ENCODE assay signal across 8 cellular contexts in the genomic region with DNA sequence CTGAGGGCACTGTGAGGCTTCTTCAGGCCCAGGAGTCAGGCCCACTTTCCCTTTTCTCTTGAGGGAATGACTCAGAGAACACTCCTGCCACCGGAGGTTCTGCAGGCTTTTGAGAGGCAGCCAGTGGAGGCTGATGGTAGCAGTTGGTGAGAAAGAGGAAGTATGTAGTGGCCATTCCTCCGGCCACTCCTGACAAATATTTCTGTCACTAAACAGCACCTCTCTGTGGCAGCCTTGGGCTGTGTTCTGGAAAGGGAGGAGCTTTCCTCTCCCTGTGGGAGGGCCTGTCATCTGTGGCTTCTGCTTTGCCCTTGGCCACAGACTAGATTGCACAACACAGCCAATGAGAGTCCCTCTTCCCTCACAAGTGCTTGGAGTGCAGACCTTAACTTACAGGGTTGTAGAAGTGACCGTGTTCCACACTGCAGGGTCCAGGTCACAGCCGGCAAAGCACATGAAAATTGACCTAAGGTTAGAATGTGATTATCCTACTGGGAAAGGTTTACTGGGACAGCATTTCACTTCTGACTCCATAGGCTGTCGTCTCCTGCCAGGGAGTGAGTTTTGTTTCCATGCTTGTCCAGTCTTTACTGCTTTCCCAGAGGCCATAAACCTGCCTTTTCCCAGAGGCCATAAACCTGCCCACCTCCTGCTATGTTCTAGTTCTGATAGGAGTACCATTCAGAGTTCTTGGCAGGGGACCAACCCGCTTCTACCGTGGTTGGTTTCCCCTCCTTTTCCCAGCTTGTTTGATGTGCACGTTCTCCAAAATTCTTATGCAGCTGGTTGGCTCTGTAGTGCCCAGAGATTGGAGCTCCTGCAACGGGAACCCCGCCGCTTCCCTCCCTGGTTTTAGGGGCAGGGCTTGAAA. TPM values are rescaled to one million over a fixed set of nuclear protein-coding genes. Genes with fewer than 3 reads are reported as not detected.
A peak's percentile ranks its signal among the peaks of the same experiment; 100 is the strongest.
DNase-seq lines count a peak whose midpoint lies in the region; ATAC-seq lines count a peak whose summit lies in the region.

No MANE protein-coding gene starts in this region.

- DNase-seq in Daoy (ENCODE audit: low read depth) (peak; percentile 85), OCI-M2 (lab: John Stamatoyannopoulos, UW; ENCODE audit: unreplicated experiment) (peak; percentile 61), amniotic epithelial cell (ENCODE audit: low read depth) (peak; percentile 89), cardiac septum (ENCODE audit: low spot score) (peak; percentile 93), pons (ENCODE audit: low spot score) (peak; percentile 99), T-helper 9 cell (no peak)

- ATAC-seq in GM19463 (IDR thresholded peaks at IDR 0.05; ENCODE audit: unreplicated experiment) (peak; percentile 92), HG03460 (IDR thresholded peaks at IDR 0.05; ENCODE audit: unreplicated experiment) (peak; percentile 91)

- intact Hi-C loops in cardiac septum (cut with DNase I), result loop anchor here (2.0 kb wide), 1 partner anchor 47 kb away; no protein-coding TSS in a partner anchor

RNA-seq across cellular contexts. Expression of a gene that starts 33.3 kb away (rescaled TPM):
- 11.4 and 12.5 TPM in 2 replicates for total RNA-seq in Daoy (2014; rRNA removed; shearing (Covaris generic))
- total RNA-seq in cardiac septum, result 32.4 TPM

RNA-seq across cellular contexts. Expression of a gene that starts 44.8 kb away (rescaled TPM):
- total RNA-seq in Daoy (2014; rRNA removed; shearing (Covaris generic)), result 0.36 and 0.80 TPM in 2 replicates
- total RNA-seq in cardiac septum, result 4.8 TPM

RNA-seq across cellular contexts. Expression of a gene that starts 58.9 kb away (rescaled TPM):
- 34.6 and 41.0 TPM in 2 replicates for total RNA-seq in Daoy (2014; rRNA removed; shearing (Covaris generic))
- total RNA-seq in cardiac septum, result 14.0 TPM
